9 cellular contexts compared by ENCODE assay signal in genomic region chr18:75248426-75249191, GRCh38. TPM values are rescaled to one million over a fixed set of nuclear protein-coding genes. Genes with fewer than 3 reads are reported as not detected.
A peak's percentile ranks its signal among the peaks of the same experiment; 100 is the strongest.
DNase-seq lines count a peak whose midpoint lies in the region; ATAC-seq and TF ChIP-seq lines count a peak whose summit lies in the region.
"Had no signal": no experiment of that assay in that cellular context is flagged by ENCODE, and none has a peak within 500 bp of the region (broad histone marks: within the 10 kb centered on the region; RNA-seq: fewer than 3 reads in every experiment).

No MANE protein-coding gene starts in this region.

- no peaks in the 10 kb centered on the region for H3K9me3 Mint-ChIP-seq in activated naive CD4-positive, alpha-beta T cell treated with anti-CD3 and anti-CD28 coated beads, Interleukin-2, amount 50 U/mL, for 24 hours

- H3K36me3 Mint-ChIP-seq in activated naive CD4-positive, alpha-beta T cell treated with anti-CD3 and anti-CD28 coated beads, Interleukin-2, amount 50 U/mL, for 24 hours: no peaks in the 10 kb centered on the region

- intact Hi-C loops in adrenal gland (cut with DNase I): loop anchor here in 1 of 2 donors (5.0 kb wide), 1 partner anchor 36 kb away; the partner anchor contains the start of gene TSHZ1
- intact Hi-C loops in lower lobe of right lung (cut with DNase I): no loop called here

- peak overlapping the region; percentile 95 for H3K27ac Mint-ChIP-seq in activated naive CD4-positive, alpha-beta T cell treated with anti-CD3 and anti-CD28 coated beads, Interleukin-2, amount 50 U/mL, for 24 hours

- no peaks in the 10 kb centered on the region for H3K27me3 ChIP-seq in adrenal gland
- no peaks in the 10 kb centered on the region for H3K27me3 ChIP-seq in lower lobe of right lung (ENCODE audit: low read depth)
- H3K27me3 ChIP-seq in upper lobe of left lung: no peaks in the 10 kb centered on the region

- peak overlapping the region; percentile 90 for H3K4me3 Mint-ChIP-seq in activated naive CD4-positive, alpha-beta T cell treated with anti-CD3 and anti-CD28 coated beads, Interleukin-2, amount 50 U/mL, for 24 hours

- TF ChIP-seq POLR2A in adrenal gland (IDR thresholded peaks at IDR 0.05) (no peak), upper lobe of left lung (IDR thresholded peaks at IDR 0.05) (no peak)

- H3K4me1 ChIP-seq in adrenal gland (replicated peaks in 1 of 2): peaks cover 20 to 69% of the 10 kb centered on the region in 2 donors
- peaks cover 22% of the 10 kb centered on the region for H3K4me1 ChIP-seq in lower lobe of right lung
- H3K4me1 ChIP-seq in upper lobe of left lung: peaks cover 11 to 32% (median 20%) of the 10 kb centered on the region in 4 donors

- H3K9me3 ChIP-seq in adrenal gland (replicated peaks in 1 of 3): no peaks in the 10 kb centered on the region
- no peaks in the 10 kb centered on the region for H3K9me3 ChIP-seq in lower lobe of right lung
- no peaks in the 10 kb centered on the region for H3K9me3 ChIP-seq in upper lobe of left lung

- H3K4me1 Mint-ChIP-seq in activated naive CD4-positive, alpha-beta T cell treated with anti-CD3 and anti-CD28 coated beads, Interleukin-2, amount 50 U/mL, for 24 hours: peaks cover 85% of the 10 kb centered on the region

- no peaks in the 10 kb centered on the region for H3K36me3 ChIP-seq in adrenal gland (replicated peaks in 1 of 2)
- no peaks in the 10 kb centered on the region for H3K36me3 ChIP-seq in lower lobe of right lung
- H3K36me3 ChIP-seq in upper lobe of left lung: no peaks in the 10 kb centered on the region

- no peak for TF ChIP-seq CTCF in adrenal gland (IDR thresholded peaks at IDR 0.05)
- no peak for TF ChIP-seq CTCF in lower lobe of right lung (IDR thresholded peaks at IDR 0.05)
- TF ChIP-seq CTCF in upper lobe of left lung (IDR thresholded peaks at IDR 0.05): no peak

- H3K27ac ChIP-seq in adrenal gland: peak overlapping the region; percentile 32 to 91 (median 76)
- peak overlapping the region; percentile 74 for H3K27ac ChIP-seq in lower lobe of right lung
- peak overlapping the region; percentile 52 to 83 (median 77) for H3K27ac ChIP-seq in upper lobe of left lung

- peak in 1 of 2 donors; percentile 4 for ATAC-seq in lower lobe of right lung
- ATAC-seq in upper lobe of left lung (ENCODE audit: low FRiP score in 2 of 2): peak in 1 of 2 donors; percentile 8

- peak overlapping the region in 2 of 4 donors; percentile 32 to 55 for H3K4me3 ChIP-seq in adrenal gland
- peak overlapping the region; percentile 51 for H3K4me3 ChIP-seq in lower lobe of right lung
- H3K4me3 ChIP-seq in upper lobe of left lung: peak overlapping the region in 3 of 4 donors; percentile 35 to 48 (median 45)

- H3K27me3 Mint-ChIP-seq in activated naive CD4-positive, alpha-beta T cell treated with anti-CD3 and anti-CD28 coated beads, Interleukin-2, amount 50 U/mL, for 24 hours: no peaks in the 10 kb centered on the region

- DNase-seq in activated naive CD4-positive, alpha-beta T cell treated with anti-CD3 and anti-CD28 coated beads, Interleukin-2, amount 50 U/mL, for 16 hours: no peak
- DNase-seq in adrenal gland (no peak), lower lobe of right lung (no peak), upper lobe of left lung (peak in 1 of 2 donors; percentile 64), HK-2 (ENCODE audit: unreplicated experiment) (no peak), Ammon's horn (ENCODE audit: low spot score) (no peak)
- DNase-seq in activated CD4-positive, CD25-positive, alpha-beta regulatory T cell treated with anti-CD3 and anti-CD28 coated beads, Interleukin-2, amount 50 U/mL, for 72 hours: no peak
- DNase-seq: stimulated activated naive CD4-positive, alpha-beta T cell treated with Interleukin-2 at 50 U/mL for 16 hours had no signal

- TF ChIP-seq EP300 in upper lobe of left lung (IDR thresholded peaks at IDR 0.05): no peak

- WGBS in adrenal gland, 4 donors: 82 to 88% (median 84%) methylated on average over 18 to 21 of the region's 21 CpGs
- 82 to 86% methylated on average over 15 to 21 of the region's 21 CpGs for WGBS in upper lobe of left lung, 2 donors

RNA-seq across cellular contexts. Expression of gene TSHZ1, which starts 38.0 kb away (rescaled TPM):
- 10 to 100 TPM; 10.2 to 25.0 (median 18.0) TPM for total RNA-seq in adrenal gland
- 10 to 100 TPM in 1 of 3 donors, 1 to 10 TPM in 2; 6.8 to 10.1 (median 7.7) TPM for polyA plus RNA-seq in adrenal gland
- 17.0 TPM for total RNA-seq in lower lobe of right lung
- 10 to 100 TPM in 5 of 6 donors, 1 to 10 TPM in 1; 9.1 to 16.5 (median 14.3) TPM for total RNA-seq in upper lobe of left lung

RNA-seq across cellular contexts. Expression of gene PTGR3, which starts 39.7 kb away (rescaled TPM):
- 10 to 100 TPM in 7 of 8 donors, 1 to 10 TPM in 1; 8.8 to 40.2 (median 24.1) TPM for total RNA-seq in adrenal gland
- polyA plus RNA-seq in adrenal gland: 10 to 100 TPM in 1 of 3 donors, 1 to 10 TPM in 2; 9.6 to 16.3 (median 9.9) TPM
- total RNA-seq in lower lobe of right lung: 37.3 TPM
- 10 to 100 TPM; 12.2 to 36.8 (median 26.5) TPM for total RNA-seq in upper lobe of left lung
